Comparison of ENCODE assay signal across 15 cellular contexts in genomic region chr18:22713511-22713910, GRCh38.
DNase-seq lines count a peak whose midpoint lies in the region; ATAC-seq and TF ChIP-seq lines count a peak whose summit lies in the region.
"Had no signal": no experiment of that assay in that cellular context is flagged by ENCODE, and none has a peak within 500 bp of the region (broad histone marks: within the 10 kb centered on the region; RNA-seq: fewer than 3 reads in every experiment).

No MANE protein-coding gene starts in this region.

- peak; percentile 8 for DNase-seq in EH (ENCODE audit: low read depth)
- DNase-seq in ascending aorta (ENCODE audit: low spot score in 2 of 2), result no peak
- DNase-seq in left cardiac atrium, result no peak
- peak; percentile 15 for DNase-seq in osteoblast (ENCODE audit: insufficient read length, low spot score, missing footprints)
- DNase-seq in C1 segment of cervical spinal cord (lab: John Stamatoyannopoulos, UW), result no peak
- no peak for DNase-seq in HAP-1 (ENCODE audit: low spot score in 2 of 2)
- DNase-seq in GM20000 (ENCODE audit: low spot score), result no peak
- no peak for DNase-seq in GDM1 (lab: John Stamatoyannopoulos, UW)
- DNase-seq: HFFc6, Kasumi-1, NCI-H1105 treated with DMSO at 0.1 percent for 48 hours, NCI-H187, NCI-H446 had no signal

- peak; percentile 52 to 53 for ATAC-seq in left cardiac atrium
- ATAC-seq: A549 had no signal

- no peak overlapping the region for H3K4me2 ChIP-seq in osteoblast (ENCODE audit: insufficient read depth, low read length)
- H3K4me2 ChIP-seq: A549 had no signal

- H3K4me1 ChIP-seq in ascending aorta (peaks cover 0 to 8% of the 10 kb centered on the region in 2 donors), osteoblast (ENCODE audit: insufficient read depth, low read length) (peaks cover 34% of the 10 kb centered on the region), HAP-1 (no peaks in the 10 kb centered on the region)

- intact Hi-C loops in ascending aorta (cut with DNase I), result no loop called here
- intact Hi-C loops in left cardiac atrium (cut with DNase I), result no loop called here

- peak overlapping the region; percentile 6 to 10 for H3K27ac ChIP-seq in ascending aorta
- H3K27ac ChIP-seq in osteoblast (ENCODE audit: low read depth, low read length), result no peak overlapping the region
- H3K27ac ChIP-seq: RWPE1 had no signal

- TF ChIP-seq CTCF in ascending aorta (IDR thresholded peaks at IDR 0.05) (no peak), osteoblast (IDR thresholded peaks at IDR 0.05; ENCODE audit: extremely low read depth, low read depth, low read length) (no peak), GM20000 (IDR thresholded peaks at IDR 0.05; ENCODE audit: extremely low read depth, missing control alignments) (no peak)

- H3K4me3 ChIP-seq in ascending aorta (no peak overlapping the region), osteoblast (ENCODE audit: insufficient read depth, low read length) (no peak overlapping the region), HAP-1 (no peak overlapping the region)
- H3K4me3 ChIP-seq: A549 had no signal

- in situ Hi-C loops in HAP-1 (cut with MboI; ENCODE audit: low sequenced_read_pairs), result no loop called here

- no peaks in the 10 kb centered on the region for H4K20me1 ChIP-seq in osteoblast (ENCODE audit: insufficient read depth, low read length)

- H3K9me3 ChIP-seq in ascending aorta, result no peaks in the 10 kb centered on the region
- no peaks in the 10 kb centered on the region for H3K9me3 ChIP-seq in osteoblast (ENCODE audit: low read depth, low read length)
- H3K9me3 ChIP-seq in HAP-1, result no peaks in the 10 kb centered on the region
- H3K9me3 ChIP-seq: A549 had no signal

- no peaks in the 10 kb centered on the region for H3K79me2 ChIP-seq in osteoblast (ENCODE audit: insufficient read depth, low read length)

- H3K36me3 ChIP-seq in ascending aorta, result no peaks in the 10 kb centered on the region
- H3K36me3 ChIP-seq in osteoblast (ENCODE audit: insufficient read depth, low read length), result no peaks in the 10 kb centered on the region
- H3K36me3 ChIP-seq in HAP-1 (replicated peaks), result no peaks in the 10 kb centered on the region

- H3K27me3 ChIP-seq in ascending aorta, result no peaks in the 10 kb centered on the region
- no peaks in the 10 kb centered on the region for H3K27me3 ChIP-seq in osteoblast (ENCODE audit: insufficient read depth, low read length)
- H3K27me3 ChIP-seq in HAP-1 (ENCODE audit: low read depth), result 0 out of 2 replicates have a peak, but pooled peaks cover 3% of the 10 kb centered on the region

- peak overlapping the region; percentile 70 for H2AFZ ChIP-seq in osteoblast (ENCODE audit: low read length)

Comparison
In these comparisons a context has a peak if more than half of its experiments do, and no peak if none do; other contexts are left out.
1. DNase-seq: peak in EH (single experiment) and osteoblast (single experiment); none in ascending aorta (0 of 2), left cardiac atrium (single experiment), C1 segment of cervical spinal cord (0 of 14), HAP-1 (0 of 2), GM20000 (single experiment) and GDM1 (single experiment).